Comparison of ENCODE assay signal across 9 cellular contexts in genomic region chr11:124075841-124076571, GRCh38. TPM values are rescaled to one million over a fixed set of nuclear protein-coding genes. Genes with fewer than 3 reads are reported as not detected.
DNase-seq lines count a peak whose midpoint lies in the region; ATAC-seq and TF ChIP-seq lines count a peak whose summit lies in the region.
"Had no signal": no experiment of that assay in that cellular context is flagged by ENCODE, and none has a peak within 500 bp of the region (broad histone marks: within the 10 kb centered on the region; RNA-seq: fewer than 3 reads in every experiment).

No MANE protein-coding gene starts in this region.

- H3K4me3 ChIP-seq in breast epithelium, result peak overlapping the region; percentile 39 to 67 (median 49)
- peak overlapping the region; percentile 16 for H3K4me3 ChIP-seq in lower leg skin (ENCODE audit: low read depth, poor library complexity, severe bottlenecking)

- no peak overlapping the region for H3K27ac ChIP-seq in CD4-positive, alpha-beta T cell (ENCODE audit: low read depth, low read length)
- peak overlapping the region in 1 of 2 donors; percentile 25 for H3K27ac ChIP-seq in breast epithelium
- H3K27ac ChIP-seq: KMS-11 had no signal

- H3K9me3 ChIP-seq in CD4-positive, alpha-beta T cell (ENCODE audit: control insufficient read depth, low read length), result no peaks in the 10 kb centered on the region
- no peaks in the 10 kb centered on the region for H3K9me3 ChIP-seq in breast epithelium

- peak; percentile 34 for ATAC-seq in CD4-positive, alpha-beta T cell (ENCODE audit: poor library complexity)
- peak; percentile 64 for ATAC-seq in GM19324 (IDR thresholded peaks at IDR 0.05; ENCODE audit: low FRiP score, unreplicated experiment)
- peak; percentile 71 for ATAC-seq in HG03521 (IDR thresholded peaks at IDR 0.05; ENCODE audit: unreplicated experiment)
- no peak for ATAC-seq in GM21447 (IDR thresholded peaks at IDR 0.05; ENCODE audit: unreplicated experiment)

- no peaks in the 10 kb centered on the region for H3K36me3 Mint-ChIP-seq in CD4-positive, alpha-beta T cell (ENCODE audit: low read depth)
- H3K36me3 Mint-ChIP-seq in type B pancreatic cell, result no peaks in the 10 kb centered on the region

- H3K27me3 ChIP-seq in CD4-positive, alpha-beta T cell (ENCODE audit: control insufficient read depth, insufficient read depth, low read length), result peaks cover 18% of the 10 kb centered on the region
- H3K27me3 ChIP-seq in breast epithelium, result peaks cover 0 to 18% of the 10 kb centered on the region in 2 donors

- peaks cover 14% of the 10 kb centered on the region for H3K4me1 Mint-ChIP-seq in CD4-positive, alpha-beta T cell (ENCODE audit: low read depth)
- peaks cover 4% of the 10 kb centered on the region for H3K4me1 Mint-ChIP-seq in type B pancreatic cell (ENCODE audit: unreplicated experiment)

- no peak overlapping the region for H3K27ac Mint-ChIP-seq in CD4-positive, alpha-beta T cell
- no peak overlapping the region for H3K27ac Mint-ChIP-seq in type B pancreatic cell

- peak overlapping the region; percentile 56 for H3K4me3 Mint-ChIP-seq in CD4-positive, alpha-beta T cell
- H3K4me3 Mint-ChIP-seq in type B pancreatic cell, result peak overlapping the region; percentile 65

- H3K27me3 Mint-ChIP-seq in CD4-positive, alpha-beta T cell, result peaks cover 49% of the 10 kb centered on the region
- H3K27me3 Mint-ChIP-seq in type B pancreatic cell, result peaks cover 9% of the 10 kb centered on the region

- no peak for TF ChIP-seq CTCF in CD4-positive, alpha-beta T cell (IDR thresholded peaks at IDR 0.05)
- TF ChIP-seq CTCF in breast epithelium (IDR thresholded peaks at IDR 0.05), result no peak
- no peak for TF ChIP-seq CTCF in lower leg skin (IDR thresholded peaks at IDR 0.05)
- no peak for TF ChIP-seq CTCF in type B pancreatic cell (conservative IDR thresholded peaks at IDR 0.05)

- no peaks in the 10 kb centered on the region for H3K36me3 ChIP-seq in breast epithelium

- H3K9me3 Mint-ChIP-seq in CD4-positive, alpha-beta T cell, result no peaks in the 10 kb centered on the region
- H3K9me3 Mint-ChIP-seq in type B pancreatic cell, result no peaks in the 10 kb centered on the region

- CTCF ChIA-PET in CD4-positive, alpha-beta T cell (lab: Charles Lee), result interaction anchor here (1.4 kb wide), 1 partner anchor 10 kb away, joined by 3 read pairs; no protein-coding TSS in a partner anchor

- no peak for DNase-seq in CD4-positive, alpha-beta T cell
- DNase-seq in breast epithelium (ENCODE audit: low spot score in 2 of 2) (no peak), lower leg skin (ENCODE audit: low spot score in 2 of 2) (no peak), type B pancreatic cell (ENCODE audit: extremely low spot score, unreplicated experiment) (no peak), NCI-H2107 (lab: John Stamatoyannopoulos, UW) (no peak)

- no peak for TF ChIP-seq POLR2A in breast epithelium (IDR thresholded peaks at IDR 0.05)
- no peak for TF ChIP-seq POLR2A in lower leg skin (IDR thresholded peaks at IDR 0.05)

- intact Hi-C loops in CD4-positive, alpha-beta T cell (cut with DNase I, micrococcal nuclease), result no loop called here
- intact Hi-C loops in breast epithelium (cut with DNase I; ENCODE audit: low total_unique reads), result no loop called here
- intact Hi-C loops in lower leg skin (cut with DNase I; ENCODE audit: low total_unique reads), result loop anchor here (10.0 kb wide), 1 partner anchor 119 kb away; no protein-coding TSS in a partner anchor

- POLR2A ChIA-PET in CD4-positive, alpha-beta T cell (lab: Charles Lee), result no interaction called here

- WGBS in lower leg skin, 2 donors, result 2 to 3% methylated on average over 18 to 32 of the region's 36 CpGs

- H3K4me1 ChIP-seq in breast epithelium, result no peaks in the 10 kb centered on the region

RNA-seq across cellular contexts. Expression of gene OR10G7, which starts 34.9 kb away (rescaled TPM):
- total RNA-seq in CD4-positive, alpha-beta T cell, result not detected
- not detected for total RNA-seq in breast epithelium
- not detected for total RNA-seq in lower leg skin
- total RNA-seq in type B pancreatic cell (ENCODE audit: low replicate concordance), result not detected in 2 replicates

RNA-seq across cellular contexts. Expression of gene VWA5A, which starts 39.2 kb away (rescaled TPM):
- total RNA-seq in CD4-positive, alpha-beta T cell, result 1 to 10 TPM; 5.1 to 5.6 TPM
- total RNA-seq in breast epithelium (10 to 100 TPM; 28.0 to 64.5 (median 37.4) TPM), lower leg skin (10 to 100 TPM; 16.4 to 27.4 (median 24.0) TPM), type B pancreatic cell (ENCODE audit: low replicate concordance) (29.7 and 42.9 TPM in 2 replicates)

RNA-seq across cellular contexts. Expression of gene OR10G8, which starts 49.4 kb away (rescaled TPM):
- not detected for total RNA-seq in CD4-positive, alpha-beta T cell
- total RNA-seq in breast epithelium (not detected), lower leg skin (not detected), type B pancreatic cell (ENCODE audit: low replicate concordance) (not detected in 2 replicates)

RNA-seq across cellular contexts. Expression of gene OR10G9, which starts 53.2 kb away (rescaled TPM):
- not detected for total RNA-seq in CD4-positive, alpha-beta T cell
- not detected for total RNA-seq in breast epithelium
- total RNA-seq in lower leg skin, result not detected
- total RNA-seq in type B pancreatic cell (ENCODE audit: low replicate concordance), result not detected in 2 replicates
